In genomic region chr5:102811962-102812361, GRCh38 we compare ENCODE assay signal across 10 cellular contexts. TPM values are rescaled to one million over a fixed set of nuclear protein-coding genes. Genes with fewer than 3 reads are reported as not detected.
DNase-seq lines count a peak whose midpoint lies in the region; ATAC-seq lines count a peak whose summit lies in the region.
"Had no signal": no experiment of that assay in that cellular context is flagged by ENCODE, and none has a peak within 500 bp of the region (broad histone marks: within the 10 kb centered on the region; RNA-seq: fewer than 3 reads in every experiment).

No MANE protein-coding gene starts in this region.

- DNase-seq in LoVo (ENCODE audit: low spot score) (peak; percentile 80), SHP77 (lab: John Stamatoyannopoulos, UW) (peak; percentile 86 to 90), left colon (no peak)
- no peak for DNase-seq in activated CD4-positive, alpha-beta T cell treated with anti-CD3 and anti-CD28 coated beads for 48 hours
- DNase-seq in activated naive CD4-positive, alpha-beta T cell (lab: John Stamatoyannopoulos, UW) = no peak
- DNase-seq: NCI-H2227 treated with DMSO at 0.1 percent for 48 hours; stimulated activated naive CD4-positive, alpha-beta T cell had no signal

- intact Hi-C loops in left colon (cut with DNase I, micrococcal nuclease) = no loop called here

- ATAC-seq in GM19395 (IDR thresholded peaks at IDR 0.05; ENCODE audit: unreplicated experiment) = peak; percentile 50
- ATAC-seq in left colon = peak; percentile 89
- no peak for ATAC-seq in HG03139 (IDR thresholded peaks at IDR 0.05; ENCODE audit: unreplicated experiment)
- ATAC-seq in GM21529 (IDR thresholded peaks at IDR 0.05; ENCODE audit: unreplicated experiment) = no peak

RNA-seq across cellular contexts. Expression of gene PAM, which starts 56.9 kb away (rescaled TPM):
- total RNA-seq in left colon = 100 to 1,000 TPM in 1 of 2 donors, 10 to 100 TPM in 1; 71.4 to 107 TPM

Comparison
In these comparisons a context has a peak if more than half of its experiments do, and no peak if none do; other contexts are left out.
1. ATAC-seq: peak in GM19395 (single experiment) and left colon (single experiment); none in HG03139 (single experiment) and GM21529 (single experiment).
2. DNase-seq: peak in LoVo (single experiment) and SHP77 (2 of 2); none in left colon (0 of 2), activated CD4-positive, alpha-beta T cell treated with anti-CD3 and anti-CD28 coated beads for 48 hours (single experiment) and activated naive CD4-positive, alpha-beta T cell (0 of 4).